8 cellular contexts compared by ENCODE assay signal in the genomic region with DNA sequence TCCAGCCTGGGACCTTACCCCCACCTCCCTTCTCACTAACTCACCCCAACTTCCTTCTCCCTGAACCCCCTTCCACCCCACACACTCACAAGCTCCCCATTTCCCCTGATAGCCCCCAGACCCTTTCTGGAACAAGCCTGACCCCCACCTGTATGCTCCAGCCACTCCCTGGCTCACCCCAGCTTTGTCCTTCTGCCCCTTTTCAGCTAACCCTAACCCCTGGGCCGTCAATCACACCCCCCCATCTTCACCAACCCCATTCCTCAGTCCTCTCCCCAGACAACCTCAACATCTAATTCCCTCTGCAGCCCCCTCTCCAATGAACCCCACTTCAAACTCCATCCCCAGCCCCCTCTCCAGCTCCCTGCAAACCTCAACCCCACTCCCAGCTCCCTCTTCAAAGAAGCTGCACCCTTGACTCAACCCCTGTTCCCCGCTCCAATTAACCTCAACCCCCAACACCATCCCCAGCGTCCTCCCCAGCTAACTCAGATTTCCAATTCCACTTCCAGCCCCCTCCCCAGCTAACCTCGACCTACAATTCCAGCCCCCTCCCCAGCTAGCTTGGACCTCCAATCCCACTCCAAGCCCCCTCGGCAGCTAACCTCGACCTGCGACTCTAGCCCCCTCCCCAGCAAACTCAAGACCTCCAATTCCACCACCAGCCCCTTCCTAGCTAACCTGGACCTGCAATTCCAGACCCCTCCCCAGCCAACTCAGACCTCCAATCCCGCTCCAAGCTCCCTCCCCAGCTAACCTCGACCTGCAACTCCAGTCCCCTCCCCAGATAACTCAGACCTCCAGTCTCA. TPM values are rescaled to one million over a fixed set of nuclear protein-coding genes. Genes with fewer than 3 reads are reported as not detected.
DNase-seq lines count a peak whose midpoint lies in the region; ATAC-seq and TF ChIP-seq lines count a peak whose summit lies in the region.

No MANE protein-coding gene starts in this region.

- H3K9me3 ChIP-seq in thoracic aorta: no peaks in the 10 kb centered on the region

- no peak for DNase-seq in activated CD8-positive, alpha-beta memory T cell treated with anti-CD3 and anti-CD28 coated beads, Interleukin-2, amount 10 ng/mL, durations not matched to agents 7 days and 5 days
- DNase-seq in activated CD8-positive, alpha-beta memory T cell treated with anti-CD3 and anti-CD28 coated beads, Interleukin-2, amount 50 U/mL, for 4 hours: no peak
- no peak for DNase-seq in activated naive CD8-positive, alpha-beta T cell treated with anti-CD3 and anti-CD28 coated beads for 36 hours
- DNase-seq in mesendoderm (no peak), thoracic aorta (ENCODE audit: low spot score) (no peak)

- H2BK5ac ChIP-seq in mesendoderm (ENCODE audit: low read length): no peak overlapping the region

- H3K27me3 Mint-ChIP-seq in activated CD8-positive, alpha-beta memory T cell treated with anti-CD3 and anti-CD28 coated beads, Interleukin-2, amount 10 ng/mL, durations not matched to agents 7 days and 5 days: peaks cover 7% of the 10 kb centered on the region
- no peaks in the 10 kb centered on the region for H3K27me3 Mint-ChIP-seq in activated naive CD8-positive, alpha-beta T cell treated with anti-CD3 and anti-CD28 coated beads for 36 hours

- no peak overlapping the region for H3K27ac Mint-ChIP-seq in activated CD8-positive, alpha-beta memory T cell treated with anti-CD3 and anti-CD28 coated beads, Interleukin-2, amount 10 ng/mL, durations not matched to agents 7 days and 5 days
- H3K27ac Mint-ChIP-seq in activated naive CD8-positive, alpha-beta T cell treated with anti-CD3 and anti-CD28 coated beads for 36 hours: no peak overlapping the region

- H3K4me2 ChIP-seq in mesendoderm (ENCODE audit: low read length): peak overlapping the region; percentile 77

- no peak overlapping the region for H2AK5ac ChIP-seq in mesendoderm (ENCODE audit: low read length)

- H3K4me1 ChIP-seq in mesendoderm (ENCODE audit: control insufficient read depth, low read depth, low read length) (no peaks in the 10 kb centered on the region), thoracic aorta (ENCODE audit: control insufficient read depth in 1 of 2, low read depth in 2 of 2) (peaks cover 0 to 10% of the 10 kb centered on the region in 2 donors)

- no peak overlapping the region for H3K18ac ChIP-seq in mesendoderm (ENCODE audit: low read length)

- no peak overlapping the region for H3K23ac ChIP-seq in mesendoderm (ENCODE audit: low read length)

- H3K4ac ChIP-seq in mesendoderm (ENCODE audit: low read depth, low read length): no peak overlapping the region

- H4K5ac ChIP-seq in mesendoderm (ENCODE audit: low read length): no peak overlapping the region

- no peaks in the 10 kb centered on the region for H3K36me3 Mint-ChIP-seq in activated CD8-positive, alpha-beta memory T cell treated with anti-CD3 and anti-CD28 coated beads, Interleukin-2, amount 10 ng/mL, durations not matched to agents 7 days and 5 days
- no peaks in the 10 kb centered on the region for H3K36me3 Mint-ChIP-seq in activated naive CD8-positive, alpha-beta T cell treated with anti-CD3 and anti-CD28 coated beads for 36 hours

- H3K56ac ChIP-seq in mesendoderm (ENCODE audit: low read length): peak overlapping the region; percentile 87

- H3K27ac ChIP-seq in mesendoderm (ENCODE audit: low read depth, low read length) (no peak overlapping the region), thoracic aorta (no peak overlapping the region)

- no peaks in the 10 kb centered on the region for H3K79me2 ChIP-seq in mesendoderm (ENCODE audit: control insufficient read depth, insufficient read depth, low read length)

- no peak for TF ChIP-seq CTCF in thoracic aorta (IDR thresholded peaks at IDR 0.05)

- no peak overlapping the region for H2BK15ac ChIP-seq in mesendoderm (replicated peaks; ENCODE audit: low read depth)

- peaks cover 7% of the 10 kb centered on the region for H3K4me1 Mint-ChIP-seq in activated CD8-positive, alpha-beta memory T cell treated with anti-CD3 and anti-CD28 coated beads, Interleukin-2, amount 10 ng/mL, durations not matched to agents 7 days and 5 days
- H3K4me1 Mint-ChIP-seq in activated naive CD8-positive, alpha-beta T cell treated with anti-CD3 and anti-CD28 coated beads for 36 hours: peaks cover 28% of the 10 kb centered on the region

- H3K27me3 ChIP-seq in mesendoderm (ENCODE audit: insufficient read depth, low read length, poor library complexity) (peaks cover 16% of the 10 kb centered on the region), thoracic aorta (replicated peaks; ENCODE audit: insufficient read depth) (no peaks in the 10 kb centered on the region)

- no peak overlapping the region for H2BK120ac ChIP-seq in mesendoderm (ENCODE audit: low read depth, low read length)

- no peaks in the 10 kb centered on the region for H3K9me3 Mint-ChIP-seq in activated CD8-positive, alpha-beta memory T cell treated with anti-CD3 and anti-CD28 coated beads, Interleukin-2, amount 10 ng/mL, durations not matched to agents 7 days and 5 days (ENCODE audit: low read depth)
- H3K9me3 Mint-ChIP-seq in activated naive CD8-positive, alpha-beta T cell treated with anti-CD3 and anti-CD28 coated beads for 36 hours: no peaks in the 10 kb centered on the region

- H3K9ac ChIP-seq in mesendoderm (ENCODE audit: low read length): peak overlapping the region; percentile 71

- no peaks in the 10 kb centered on the region for H3K36me3 ChIP-seq in mesendoderm (ENCODE audit: control insufficient read depth, insufficient read depth, low read length)
- H3K36me3 ChIP-seq in thoracic aorta: no peaks in the 10 kb centered on the region

- H3K79me1 ChIP-seq in mesendoderm (ENCODE audit: low read length): no peaks in the 10 kb centered on the region

- no peak for ATAC-seq in activated CD8-positive, alpha-beta memory T cell treated with anti-CD3 and anti-CD28 coated beads, Interleukin-2, amount 10 ng/mL, durations not matched to agents 7 days and 5 days
- ATAC-seq in thoracic aorta (ENCODE audit: insufficient number of reproducible peaks, low FRiP score, low read depth): no peak
- ATAC-seq in HG03175 (IDR thresholded peaks at IDR 0.05; ENCODE audit: unreplicated experiment): no peak
- no peak for ATAC-seq in esophagus mucosa
- ATAC-seq in HG02973 (IDR thresholded peaks at IDR 0.05; ENCODE audit: unreplicated experiment): no peak

- no CpG with 5 or more reads among the region's 9 CpGs for WGBS in mesendoderm (ENCODE audit: extremely low coverage, insufficient coverage, low lambda C conversion rate)

- no peak overlapping the region for H4K8ac ChIP-seq in mesendoderm (ENCODE audit: low read depth, low read length)

- H3K4me3 Mint-ChIP-seq in activated CD8-positive, alpha-beta memory T cell treated with anti-CD3 and anti-CD28 coated beads, Interleukin-2, amount 10 ng/mL, durations not matched to agents 7 days and 5 days: peak overlapping the region; percentile 13
- H3K4me3 Mint-ChIP-seq in activated naive CD8-positive, alpha-beta T cell treated with anti-CD3 and anti-CD28 coated beads for 36 hours: peak overlapping the region; percentile 63

- H3K4me3 ChIP-seq in mesendoderm (ENCODE audit: low read length): peak overlapping the region; percentile 62
- peak overlapping the region; percentile 79 for H3K4me3 ChIP-seq in thoracic aorta

- CTCF ChIA-PET in activated CD8-positive, alpha-beta memory T cell treated with anti-CD3 and anti-CD28 coated beads, Interleukin-2, amount 10 ng/mL, durations not matched to agents 7 days and 5 days (lab: Charles Lee): interaction anchor here (0.7 to 1.4 kb wide), 4 partner anchors 49 to 402 kb away, joined by 3 to 6 read pairs (median 4); no protein-coding TSS in a partner anchor

RNA-seq across cellular contexts. Expression of a gene that starts 0.9 kb away (rescaled TPM):
- not detected for total RNA-seq in activated CD8-positive, alpha-beta memory T cell treated with anti-CD3 and anti-CD28 coated beads, Interleukin-2, amount 10 ng/mL, durations not matched to agents 7 days and 5 days
- under 1 TPM; 0.36 to 0.45 TPM for total RNA-seq in activated naive CD8-positive, alpha-beta T cell treated with anti-CD3 and anti-CD28 coated beads for 36 hours
- polyA plus RNA-seq in mesendoderm (2013, experiment 1 of 2): 1.2 TPM
- polyA plus RNA-seq in mesendoderm (2013, experiment 2 of 2): 1.2 TPM
- total RNA-seq in thoracic aorta: 1 to 10 TPM; 2.3 to 3.2 TPM
- total RNA-seq in esophagus mucosa: 0.68 TPM

RNA-seq across cellular contexts. Expression of a gene that starts 19.6 kb away (rescaled TPM):
- total RNA-seq in activated CD8-positive, alpha-beta memory T cell treated with anti-CD3 and anti-CD28 coated beads, Interleukin-2, amount 10 ng/mL, durations not matched to agents 7 days and 5 days: not detected
- total RNA-seq in activated naive CD8-positive, alpha-beta T cell treated with anti-CD3 and anti-CD28 coated beads for 36 hours: under 1 TPM in 1 of 2 experiments, not detected in 1; 0.16 TPM
- 4.4 TPM for polyA plus RNA-seq in mesendoderm (2013, experiment 1 of 2)
- polyA plus RNA-seq in mesendoderm (2013, experiment 2 of 2): 4.9 TPM
- 1 to 10 TPM in 1 of 2 donors, not detected in 1; 2.3 TPM for total RNA-seq in thoracic aorta
- total RNA-seq in esophagus mucosa: 1.00 TPM

RNA-seq across cellular contexts. Expression of a gene that starts 38.3 kb away (rescaled TPM):
- 10 to 100 TPM; 36.9 to 41.3 TPM for total RNA-seq in activated CD8-positive, alpha-beta memory T cell treated with anti-CD3 and anti-CD28 coated beads, Interleukin-2, amount 10 ng/mL, durations not matched to agents 7 days and 5 days
- 10 to 100 TPM; 50.5 to 52.1 TPM for total RNA-seq in activated naive CD8-positive, alpha-beta T cell treated with anti-CD3 and anti-CD28 coated beads for 36 hours
- polyA plus RNA-seq in mesendoderm (2013, experiment 1 of 2): 24.2 TPM
- 25.8 TPM for polyA plus RNA-seq in mesendoderm (2013, experiment 2 of 2)
- 10 to 100 TPM; 26.6 to 37.6 TPM for total RNA-seq in thoracic aorta
- total RNA-seq in esophagus mucosa: 21.0 TPM
